In genomic region chr19:10219678-10220077, GRCh38 we compare ENCODE assay signal across 8 cellular contexts. TPM values are rescaled to one million over a fixed set of nuclear protein-coding genes. Genes with fewer than 3 reads are reported as not detected.
DNase-seq lines count a peak whose midpoint lies in the region; ATAC-seq lines count a peak whose summit lies in the region.

No MANE protein-coding gene starts in this region.

- H4K8ac ChIP-seq in mesendoderm (ENCODE audit: low read depth, low read length), result no peak overlapping the region

- no peak overlapping the region for H3K4me3 ChIP-seq in CD4-positive, CD25-positive, alpha-beta regulatory T cell (ENCODE audit: low read depth, low read length)
- H3K4me3 ChIP-seq in mesendoderm (ENCODE audit: low read length), result no peak overlapping the region

- H3K36me3 Mint-ChIP-seq in CD4-positive, CD25-positive, alpha-beta regulatory T cell, result peaks cover 8% of the 10 kb centered on the region
- no peaks in the 10 kb centered on the region for H3K36me3 Mint-ChIP-seq in activated naive CD8-positive, alpha-beta T cell treated with anti-CD3 and anti-CD28 coated beads, Interleukin-2, amount 50 U/mL, for 24 hours (ENCODE audit: low read depth)

- H3K27ac ChIP-seq in CD4-positive, CD25-positive, alpha-beta regulatory T cell (ENCODE audit: insufficient read depth, low read length, poor library complexity, severe bottlenecking), result no peak overlapping the region
- H3K27ac ChIP-seq in mesendoderm (ENCODE audit: low read depth, low read length), result no peak overlapping the region

- no peak overlapping the region for H2BK120ac ChIP-seq in mesendoderm (ENCODE audit: low read depth, low read length)

- H2AK5ac ChIP-seq in mesendoderm (ENCODE audit: low read length), result no peak overlapping the region

- H3K56ac ChIP-seq in mesendoderm (ENCODE audit: low read length), result no peak overlapping the region

- peaks cover 0 to 13% (median 3%) of the 10 kb centered on the region in 4 donors for H3K4me1 Mint-ChIP-seq in CD4-positive, CD25-positive, alpha-beta regulatory T cell
- peaks cover 3% of the 10 kb centered on the region for H3K4me1 Mint-ChIP-seq in activated naive CD8-positive, alpha-beta T cell treated with anti-CD3 and anti-CD28 coated beads, Interleukin-2, amount 50 U/mL, for 24 hours

- H3K27me3 ChIP-seq in CD4-positive, CD25-positive, alpha-beta regulatory T cell (ENCODE audit: control insufficient read depth, insufficient read depth, low read length), result no peaks in the 10 kb centered on the region
- H3K27me3 ChIP-seq in mesendoderm (ENCODE audit: insufficient read depth, low read length, poor library complexity), result no peaks in the 10 kb centered on the region

- H3K27me3 Mint-ChIP-seq in CD4-positive, CD25-positive, alpha-beta regulatory T cell, result no peaks in the 10 kb centered on the region
- H3K27me3 Mint-ChIP-seq in activated naive CD8-positive, alpha-beta T cell treated with anti-CD3 and anti-CD28 coated beads, Interleukin-2, amount 50 U/mL, for 24 hours, result no peaks in the 10 kb centered on the region

- no peaks in the 10 kb centered on the region for H3K9me3 ChIP-seq in CD4-positive, CD25-positive, alpha-beta regulatory T cell (ENCODE audit: control insufficient read depth in 2 of 2, low read length in 2 of 2)

- H3K23ac ChIP-seq in mesendoderm (ENCODE audit: low read length), result no peak overlapping the region

- H3K4me1 ChIP-seq in CD4-positive, CD25-positive, alpha-beta regulatory T cell (ENCODE audit: control insufficient read depth, insufficient read depth, low read length, poor library complexity, severe bottlenecking), result peaks cover 4% of the 10 kb centered on the region
- H3K4me1 ChIP-seq in mesendoderm (ENCODE audit: control insufficient read depth, low read depth, low read length), result no peaks in the 10 kb centered on the region

- H3K79me2 ChIP-seq in mesendoderm (ENCODE audit: control insufficient read depth, insufficient read depth, low read length), result no peaks in the 10 kb centered on the region

- H4K5ac ChIP-seq in mesendoderm (ENCODE audit: low read length), result no peak overlapping the region

- no peak overlapping the region for H3K9ac ChIP-seq in mesendoderm (ENCODE audit: low read length)

- H2BK5ac ChIP-seq in mesendoderm (ENCODE audit: low read length), result no peak overlapping the region

- no peak overlapping the region for H2BK15ac ChIP-seq in mesendoderm (replicated peaks; ENCODE audit: low read depth)

- no peaks in the 10 kb centered on the region for H3K9me3 Mint-ChIP-seq in CD4-positive, CD25-positive, alpha-beta regulatory T cell
- no peaks in the 10 kb centered on the region for H3K9me3 Mint-ChIP-seq in activated naive CD8-positive, alpha-beta T cell treated with anti-CD3 and anti-CD28 coated beads, Interleukin-2, amount 50 U/mL, for 24 hours

- peak; percentile 18 to 55 (median 32) for DNase-seq in CD4-positive, CD25-positive, alpha-beta regulatory T cell
- peak; percentile 43 for DNase-seq in NCI-H2029 treated with DMSO at 0.1 percent for 48 hours (lab: John Stamatoyannopoulos, UW)
- peak; percentile 37 for DNase-seq in activated naive CD8-positive, alpha-beta T cell treated with anti-CD3 and anti-CD28 coated beads, Interleukin-2, amount 50 U/mL, for 24 hours
- DNase-seq in mesendoderm, result peak; percentile 57
- no peak for DNase-seq in NCI-H524 treated with DMSO at 0.1 percent for 48 hours (lab: John Stamatoyannopoulos, UW)

- ATAC-seq in CD4-positive, CD25-positive, alpha-beta regulatory T cell (ENCODE audit: low read depth in 2 of 2), result peak; percentile 53 to 60
- ATAC-seq in GM18517 (IDR thresholded peaks at IDR 0.05; ENCODE audit: unreplicated experiment), result peak; percentile 64
- ATAC-seq in activated naive CD8-positive, alpha-beta T cell treated with anti-CD3 and anti-CD28 coated beads, Interleukin-2, amount 50 U/mL, for 24 hours, result peak; percentile 85
- ATAC-seq in HG03469 (IDR thresholded peaks at IDR 0.05; ENCODE audit: unreplicated experiment), result no peak
- no peak for ATAC-seq in HG03520 (IDR thresholded peaks at IDR 0.05; ENCODE audit: unreplicated experiment)

- WGBS in mesendoderm (ENCODE audit: extremely low coverage, insufficient coverage, low lambda C conversion rate), result no CpG with 5 or more reads among the region's 3 CpGs

- H3K4me3 Mint-ChIP-seq in CD4-positive, CD25-positive, alpha-beta regulatory T cell, result no peak overlapping the region
- H3K4me3 Mint-ChIP-seq in activated naive CD8-positive, alpha-beta T cell treated with anti-CD3 and anti-CD28 coated beads, Interleukin-2, amount 50 U/mL, for 24 hours, result no peak overlapping the region

- no peak overlapping the region for H3K27ac Mint-ChIP-seq in CD4-positive, CD25-positive, alpha-beta regulatory T cell
- no peak overlapping the region for H3K27ac Mint-ChIP-seq in activated naive CD8-positive, alpha-beta T cell treated with anti-CD3 and anti-CD28 coated beads, Interleukin-2, amount 50 U/mL, for 24 hours

- no peak overlapping the region for H3K4me2 ChIP-seq in mesendoderm (ENCODE audit: low read length)

- H3K18ac ChIP-seq in mesendoderm (ENCODE audit: low read length), result no peak overlapping the region

- peaks cover 8% of the 10 kb centered on the region for H3K36me3 ChIP-seq in CD4-positive, CD25-positive, alpha-beta regulatory T cell (ENCODE audit: control insufficient read depth, insufficient read depth, low read length)
- no peaks in the 10 kb centered on the region for H3K36me3 ChIP-seq in mesendoderm (ENCODE audit: control insufficient read depth, insufficient read depth, low read length)

- H3K4ac ChIP-seq in mesendoderm (ENCODE audit: low read depth, low read length), result no peak overlapping the region

- H3K79me1 ChIP-seq in mesendoderm (ENCODE audit: low read length), result no peaks in the 10 kb centered on the region

RNA-seq across cellular contexts. Expression of gene S1PR2, which starts 11.5 kb away (rescaled TPM):
- total RNA-seq in CD4-positive, CD25-positive, alpha-beta regulatory T cell, result 20.9 TPM
- polyA plus RNA-seq in CD4-positive, CD25-positive, alpha-beta regulatory T cell, result 1 to 10 TPM; 2.9 to 3.8 (median 3.2) TPM
- 7.3 TPM for polyA plus RNA-seq in mesendoderm (2013, experiment 1 of 2)
- 7.0 TPM for polyA plus RNA-seq in mesendoderm (2013, experiment 2 of 2)

RNA-seq across cellular contexts. Expression of gene DNMT1, which starts 24.9 kb away (rescaled TPM):
- total RNA-seq in CD4-positive, CD25-positive, alpha-beta regulatory T cell, result 259 TPM
- 100 to 1,000 TPM in 1 of 4 donors, 10 to 100 TPM in 3; 78.8 to 103 (median 97.6) TPM for polyA plus RNA-seq in CD4-positive, CD25-positive, alpha-beta regulatory T cell
- polyA plus RNA-seq in mesendoderm (2013, experiment 1 of 2), result 157 TPM
- polyA plus RNA-seq in mesendoderm (2013, experiment 2 of 2), result 163 TPM

RNA-seq across cellular contexts. Expression of gene MRPL4, which starts 32.3 kb away (rescaled TPM):
- 37.0 TPM for total RNA-seq in CD4-positive, CD25-positive, alpha-beta regulatory T cell
- 10 to 100 TPM; 24.9 to 36.6 (median 32.4) TPM for polyA plus RNA-seq in CD4-positive, CD25-positive, alpha-beta regulatory T cell
- 69.8 TPM for polyA plus RNA-seq in mesendoderm (2013, experiment 1 of 2)
- polyA plus RNA-seq in mesendoderm (2013, experiment 2 of 2), result 66.0 TPM

RNA-seq across cellular contexts. Expression of gene ICAM1, which starts 51.2 kb away (rescaled TPM):
- total RNA-seq in CD4-positive, CD25-positive, alpha-beta regulatory T cell, result 13.7 TPM
- 1 to 10 TPM; 4.8 to 8.2 (median 6.9) TPM for polyA plus RNA-seq in CD4-positive, CD25-positive, alpha-beta regulatory T cell
- 0.88 TPM for polyA plus RNA-seq in mesendoderm (2013, experiment 1 of 2)
- 1.0 TPM for polyA plus RNA-seq in mesendoderm (2013, experiment 2 of 2)

Comparison
In these comparisons a context has a peak if more than half of its experiments do, and no peak if none do; other contexts are left out.
1. ATAC-seq: peak in CD4-positive, CD25-positive, alpha-beta regulatory T cell (2 of 2), GM18517 (single experiment) and activated naive CD8-positive, alpha-beta T cell treated with anti-CD3 and anti-CD28 coated beads, Interleukin-2, amount 50 U/mL, for 24 hours (single experiment); none in HG03469 (single experiment) and HG03520 (single experiment).